Comparison of ENCODE assay signal across 10 cellular contexts in the genomic region with DNA sequence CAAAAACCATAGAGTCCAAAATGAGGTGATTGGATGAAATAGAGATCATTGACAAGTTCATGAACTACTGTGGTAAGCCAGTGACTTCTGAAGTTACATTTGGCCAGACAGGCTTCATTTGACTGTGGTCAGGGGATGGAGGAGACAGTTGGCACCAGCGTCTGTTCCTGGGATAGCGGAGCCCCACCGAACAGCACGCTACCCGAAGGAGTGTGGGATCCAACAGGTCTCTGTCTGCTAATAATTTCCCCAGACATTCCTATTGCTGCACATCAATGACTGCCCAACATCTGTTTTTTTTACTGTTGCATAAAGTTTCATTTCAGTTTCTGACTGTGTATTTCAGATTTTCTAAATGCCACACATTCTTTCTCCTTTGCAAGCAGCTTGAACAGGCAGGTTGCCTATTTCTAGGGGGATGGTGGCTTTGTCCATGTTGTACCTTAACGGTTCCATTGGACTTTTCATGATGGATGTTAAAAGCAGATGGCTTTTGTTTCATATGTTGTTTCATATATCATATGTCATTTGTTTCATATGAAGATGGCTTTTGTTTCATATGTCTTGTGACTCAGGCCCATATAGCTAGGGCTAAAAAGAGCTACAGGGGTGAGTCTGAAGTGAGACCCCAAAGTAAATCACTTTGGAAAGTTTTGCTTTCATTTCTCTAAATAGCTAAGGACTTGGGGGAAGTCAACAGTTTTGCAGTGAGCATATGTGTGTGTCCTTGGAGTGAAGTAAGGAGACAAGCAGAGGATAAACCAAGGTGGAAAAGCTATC.
DNase-seq lines count a peak whose midpoint lies in the region; ATAC-seq, FAIRE-seq and TF ChIP-seq lines count a peak whose summit lies in the region.
"Had no signal": no experiment of that assay in that cellular context is flagged by ENCODE, and none has a peak within 500 bp of the region (broad histone marks: within the 10 kb centered on the region; RNA-seq: fewer than 3 reads in every experiment).

No MANE protein-coding gene starts in this region.

- no peak for TF ChIP-seq POLR2A in body of pancreas (IDR thresholded peaks at IDR 0.05)

- H3K4me1 ChIP-seq in body of pancreas, result no peaks in the 10 kb centered on the region
- H3K4me1 ChIP-seq in kidney (ENCODE audit: control insufficient read depth in 1 of 2, insufficient read depth in 1 of 2, low read depth in 1 of 2, low read length in 2 of 2), result peaks cover 0 to 2% of the 10 kb centered on the region in 2 donors

- TF ChIP-seq CTCF in GM13977 (IDR thresholded peaks at IDR 0.05; ENCODE audit: extremely low read depth, insufficient read depth, missing control alignments), result no peak
- no peak for TF ChIP-seq CTCF in RWPE1 (conservative IDR thresholded peaks at IDR 0.05; ENCODE audit: low read depth)
- no peak for TF ChIP-seq CTCF in body of pancreas (IDR thresholded peaks at IDR 0.05)
- no peak for TF ChIP-seq CTCF in kidney (IDR thresholded peaks at IDR 0.05; ENCODE audit: borderline replicate concordance, extremely low read depth, insufficient read depth)

- peaks cover 2% of the 10 kb centered on the region for H3K4me1 Mint-ChIP-seq in T-helper 17 cell

- POLR2A ChIA-PET in RWPE1 (lab: Yijun Ruan, JAX; ENCODE audit: low non-redundant PET), result no interaction called here

- no peaks in the 10 kb centered on the region for H3K9me3 ChIP-seq in body of pancreas
- no peaks in the 10 kb centered on the region for H3K9me3 ChIP-seq in kidney (ENCODE audit: control insufficient read depth in 1 of 2, low read length in 2 of 2)
- no peaks in the 10 kb centered on the region for H3K9me3 ChIP-seq in T-helper 17 cell (ENCODE audit: control insufficient read depth, low read length, poor library complexity, severe bottlenecking)

- no peak for FAIRE-seq in kidney (lab: Jason Lieb, UNC)

- peak; percentile 25 for DNase-seq in GM13977 (ENCODE audit: low spot score)
- DNase-seq in RWPE1 (ENCODE audit: low spot score), result no peak
- peak; percentile 53 for DNase-seq in myocyte (ENCODE audit: low read depth)
- DNase-seq in body of pancreas, result no peak
- no peak for DNase-seq in kidney
- no peak for DNase-seq in T-helper 17 cell
- DNase-seq: DMS79 treated with DMSO at 0.1 percent for 48 hours, NCI-H1417 had no signal

- H3K36me3 ChIP-seq in body of pancreas (replicated peaks in 1 of 2; ENCODE audit: insufficient read depth in 1 of 2, low read depth in 2 of 2) (no peaks in the 10 kb centered on the region), kidney (ENCODE audit: control insufficient read depth in 1 of 2, insufficient read depth in 2 of 2, low read length in 2 of 2) (no peaks in the 10 kb centered on the region)

- H3K9ac ChIP-seq in kidney (ENCODE audit: low read length in 2 of 2), result no peak overlapping the region

- CTCF ChIA-PET in RWPE1 (lab: Yijun Ruan, JAX), result no interaction called here

- no peak overlapping the region for H3K4me3 Mint-ChIP-seq in T-helper 17 cell

- intact Hi-C loops in body of pancreas (cut with DNase I), result no loop called here
- intact Hi-C loops in kidney (cut with DNase I), result no loop called here

- no peaks in the 10 kb centered on the region for H3K27me3 ChIP-seq in body of pancreas

- H3K27ac ChIP-seq in RWPE1 (peak overlapping the region; percentile 58), body of pancreas (no peak overlapping the region), kidney (ENCODE audit: low read depth in 2 of 2, low read length in 2 of 2) (no peak overlapping the region)

- ATAC-seq in HG02678 (IDR thresholded peaks at IDR 0.05; ENCODE audit: unreplicated experiment), result peak; percentile 43
- ATAC-seq in HG03571 (IDR thresholded peaks at IDR 0.05; ENCODE audit: unreplicated experiment), result no peak
- no peak for ATAC-seq in body of pancreas
- ATAC-seq in T-helper 17 cell, result no peak

- 54 to 61% methylated on average over 6 of the region's 6 CpGs for WGBS in body of pancreas, 2 donors

- peaks cover 3% of the 10 kb centered on the region for H3K36me3 Mint-ChIP-seq in T-helper 17 cell (ENCODE audit: low read depth)

- peaks cover 11% of the 10 kb centered on the region for H3K27me3 Mint-ChIP-seq in T-helper 17 cell

- in situ Hi-C loops in GM13977 (cut with MboI; ENCODE audit: low pct_unique_long_range_greater_than_20kb, low sequenced_read_pairs, unreplicated experiment), result no loop called here

- H3K27ac Mint-ChIP-seq in T-helper 17 cell, result no peak overlapping the region

- no peak overlapping the region for H3K4me3 ChIP-seq in body of pancreas
- H3K4me3 ChIP-seq in kidney (ENCODE audit: low read length in 2 of 2), result no peak overlapping the region

Comparison
In these comparisons a context has a peak if more than half of its experiments do, and no peak if none do; other contexts are left out.
1. DNase-seq: peak in GM13977 (single experiment) and myocyte (single experiment); none in RWPE1 (single experiment), body of pancreas (0 of 4), kidney (single experiment) and T-helper 17 cell (0 of 3).